In the genomic region with DNA sequence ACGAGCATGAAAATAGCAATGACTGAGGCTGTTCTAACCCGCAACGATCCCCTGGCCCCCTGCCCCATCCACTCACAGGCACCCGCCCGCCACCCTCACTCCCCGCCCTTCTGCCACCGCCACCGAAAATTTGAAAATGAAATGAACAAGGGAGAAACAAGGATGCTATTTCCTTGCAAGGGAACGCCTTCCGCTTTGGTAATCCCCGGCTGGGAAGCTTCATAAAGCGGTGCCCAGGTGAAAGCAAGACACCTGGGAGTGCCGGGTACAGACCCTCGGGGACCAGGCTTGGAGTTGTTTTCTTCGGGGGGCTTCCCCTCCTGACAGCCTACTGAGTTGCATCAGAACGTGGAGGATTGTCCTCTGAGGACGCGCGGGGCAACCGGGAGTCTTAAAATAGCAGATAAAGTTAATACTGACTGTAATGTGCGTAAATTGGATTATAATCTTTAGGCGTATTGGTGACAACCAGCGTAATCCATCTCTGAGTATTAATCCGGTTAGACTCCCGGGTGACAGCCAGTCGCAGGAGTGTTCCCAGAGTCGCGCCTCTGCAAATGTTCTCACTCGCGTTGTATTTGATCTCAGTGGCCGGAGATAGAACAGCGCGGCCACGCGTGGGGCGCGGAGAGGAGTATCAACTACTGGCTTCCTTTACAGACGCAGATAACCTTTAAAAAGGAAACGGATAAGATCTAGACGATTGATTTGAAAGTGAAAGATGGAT, we compare ENCODE assay signal across 8 cellular contexts. TPM values are rescaled to one million over a fixed set of nuclear protein-coding genes. Genes with fewer than 3 reads are reported as not detected.
DNase-seq lines count a peak whose midpoint lies in the region; ATAC-seq, FAIRE-seq and TF ChIP-seq lines count a peak whose summit lies in the region.

No MANE protein-coding gene starts in this region.

- peaks cover 2% of the 10 kb centered on the region; the same call in 1 of the 2 replicates for H3K36me3 ChIP-seq in BJ (ENCODE audit: control insufficient read depth, insufficient read depth, low read length)

- no peak for TF ChIP-seq CTCF in BJ (IDR thresholded peaks at IDR 0.05; ENCODE audit: insufficient read depth, low read depth, low read length)

- no peaks in the 10 kb centered on the region for H3K27me3 ChIP-seq in BJ (ENCODE audit: control insufficient read depth, insufficient read depth, low read length)

- no peak for FAIRE-seq in urothelium cell line (lab: Jason Lieb, UNC)

- CTCF ChIA-PET in BJ (lab: Yijun Ruan, JAX) = interaction anchor here (1.1 to 7.4 kb wide), 9 partner anchors 11 to 696 kb away, joined by 3 to 103 read pairs (median 9); no protein-coding TSS in a partner anchor

- POLR2A ChIA-PET in BJ (lab: Charles Lee) = interaction anchor here (0.6 to 0.8 kb wide), 2 partner anchors 60 to 268 kb away, joined by 4 to 5 read pairs; no protein-coding TSS in a partner anchor

- H3K4me3 ChIP-seq in BJ (ENCODE audit: low read depth, low read length) = peak overlapping the region; percentile 77

- ATAC-seq in GM21528 (IDR thresholded peaks at IDR 0.05; ENCODE audit: low FRiP score, unreplicated experiment) (peak; percentile 3), GM18858 (IDR thresholded peaks at IDR 0.05; ENCODE audit: unreplicated experiment) (no peak)

- DNase-seq in BJ (ENCODE audit: low read depth) = no peak
- DNase-seq in NCI-H774 (lab: John Stamatoyannopoulos, UW) = peak; percentile 34
- peak; percentile 33 to 45 for DNase-seq in activated T-helper 1 cell treated with anti-CD3 and anti-CD28 coated beads, Interleukin-2, amount 50 U/mL, for 16 hours (ENCODE audit: low read depth in 1 of 2, low spot score in 1 of 2)
- peak; percentile 20 for DNase-seq in glomerular visceral epithelial cell (ENCODE audit: extremely low spot score)
- DNase-seq in pons (ENCODE audit: low spot score) = peak; percentile 58
- DNase-seq in urothelium cell line (ENCODE audit: low spot score) = peak; percentile 4

RNA-seq across cellular contexts. Expression of a gene that starts 0.9 kb away (rescaled TPM):
- polyA plus RNA-seq in BJ (2011; rRNA removed) = 13.8 and 32.1 TPM in 2 replicates
- polyA minus RNA-seq in BJ (2011; rRNA and poly(A)+ RNA removed) = 10.1 and 11.2 TPM in 2 replicates
